ENCODE assay signal across 8 cellular contexts in the genomic region with DNA sequence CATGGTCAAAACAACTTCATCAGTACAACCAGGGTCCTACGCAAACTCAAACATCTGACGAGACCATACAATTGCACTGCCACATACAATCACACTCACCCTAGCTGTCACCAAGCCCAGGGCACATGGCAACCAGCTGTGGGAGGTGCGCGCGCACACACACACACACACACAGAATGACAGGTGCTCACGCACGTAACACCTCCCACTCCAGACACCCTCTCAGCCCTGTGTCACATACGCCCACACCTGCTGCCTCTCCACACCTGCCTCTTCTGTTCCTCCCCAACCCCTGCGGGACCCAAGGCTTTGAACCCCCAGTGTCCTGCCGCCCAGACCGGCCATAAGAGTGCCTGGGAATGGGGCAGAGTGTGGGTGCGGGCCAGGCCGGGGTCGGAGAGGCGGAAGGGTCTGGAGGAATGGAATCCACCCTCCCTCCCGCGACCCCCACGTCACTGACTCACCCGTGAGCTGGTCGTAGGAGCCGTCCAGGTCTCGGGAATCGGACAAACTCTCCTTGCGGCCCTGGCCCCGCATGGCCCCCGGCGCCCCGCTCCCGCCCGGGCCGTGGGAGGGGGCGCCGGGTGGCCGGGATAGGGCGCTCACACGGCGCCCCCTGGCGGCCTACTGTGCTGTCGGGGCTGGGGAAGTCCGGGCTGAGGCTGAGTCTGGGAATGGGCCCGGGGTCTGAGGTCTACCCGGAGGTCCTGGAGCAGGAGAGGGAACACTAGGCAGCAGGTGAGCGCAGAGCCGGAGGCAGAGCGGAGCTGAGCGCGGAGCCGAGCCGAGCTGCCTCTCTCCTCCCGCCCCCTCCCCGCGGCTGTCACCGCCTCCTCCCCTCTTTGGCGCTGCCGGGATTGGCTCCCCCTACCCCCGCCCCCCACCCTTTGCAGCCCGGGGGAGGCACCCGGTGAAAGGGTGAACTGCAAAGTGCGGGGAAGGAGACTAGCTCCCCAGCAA. TPM values are rescaled to one million over a fixed set of nuclear protein-coding genes. Genes with fewer than 3 reads are reported as not detected.
A peak's percentile ranks its signal among the peaks of the same experiment; 100 is the strongest.
DNase-seq lines count a peak whose midpoint lies in the region; ATAC-seq and TF ChIP-seq lines count a peak whose summit lies in the region.

TSS of gene KCNIP2 (minus strand) at position 769 of the 960 bp plus-strand sequence. CDS start at position 537, 232 bp downstream.

- H3K9me3 ChIP-seq in mesenchymal stem cell (ENCODE audit: control insufficient read depth, low read length), result no peaks in the 10 kb centered on the region
- no peaks in the 10 kb centered on the region for H3K9me3 ChIP-seq in testis

- H3K27me3 ChIP-seq in mesenchymal stem cell (ENCODE audit: control insufficient read depth in 1 of 2, insufficient read depth in 1 of 2, low read length in 2 of 2), result peaks cover 7 to 28% of the 10 kb centered on the region in 2 experiments
- H3K27me3 ChIP-seq in testis, result no peaks in the 10 kb centered on the region

- H3K4me3 Mint-ChIP-seq in activated CD4-positive, alpha-beta T cell treated with anti-CD3 and anti-CD28 coated beads, Interleukin-2, amount 10 ng/mL, durations not matched to agents 24 days and 14 days, result peak within 1 kb of the TSS; percentile 75

- no peak within 1 kb of the TSS for H3K18ac ChIP-seq in mesenchymal stem cell (ENCODE audit: low read depth in 1 of 2, low read length in 2 of 2)

- H2BK12ac ChIP-seq in mesenchymal stem cell (ENCODE audit: low read length in 2 of 2), result no peak within 1 kb of the TSS

- peak; percentile 26 for DNase-seq in COR-L47 (lab: John Stamatoyannopoulos, UW)
- peak; percentile 83 for DNase-seq in activated CD4-positive, alpha-beta T cell treated with anti-CD3 and anti-CD28 coated beads, Interleukin-2, amount 10 ng/mL, durations not matched to agents 24 days and 14 days
- DNase-seq in coronary artery (ENCODE audit: low spot score), result peak; percentile 33
- no peak for DNase-seq in mesenchymal stem cell
- DNase-seq in testis, result peak; percentile 36
- no peak for DNase-seq in hippocampal formation (lab: John Stamatoyannopoulos, UW)

- no peak for TF ChIP-seq POLR2A in testis (IDR thresholded peaks at IDR 0.05)

- peak; percentile 61 for TF ChIP-seq CTCF in LNCAP (IDR thresholded peaks at IDR 0.05)
- TF ChIP-seq CTCF in coronary artery (IDR thresholded peaks at IDR 0.05), result no peak
- TF ChIP-seq CTCF in testis (IDR thresholded peaks at IDR 0.05), result peak in 2 of 3 experiments; percentile 13 to 43

- H4K8ac ChIP-seq in mesenchymal stem cell (ENCODE audit: low read length), result no peak within 1 kb of the TSS

- H3K9ac ChIP-seq in mesenchymal stem cell (ENCODE audit: low read length), result no peak within 1 kb of the TSS

- H2AFZ ChIP-seq in mesenchymal stem cell (ENCODE audit: low read depth, low read length), result no peak within 1 kb of the TSS

- no peak within 1 kb of the TSS for H3K23ac ChIP-seq in mesenchymal stem cell (ENCODE audit: low read length in 2 of 2)

- no peak for ATAC-seq in GM21619 (IDR thresholded peaks at IDR 0.05; ENCODE audit: unreplicated experiment)

- peaks cover 10% of the 10 kb centered on the region for H3K27me3 Mint-ChIP-seq in activated CD4-positive, alpha-beta T cell treated with anti-CD3 and anti-CD28 coated beads, Interleukin-2, amount 10 ng/mL, durations not matched to agents 24 days and 14 days

- intact Hi-C loops in activated CD4-positive, alpha-beta T cell treated with anti-CD3 and anti-CD28 coated beads, Interleukin-2, amount 10 ng/mL, durations not matched to agents 24 days and 14 days (cut with micrococcal nuclease), result loop anchor here (5.0 kb wide), 1 partner anchor 269 kb away; no protein-coding TSS in a partner anchor
- intact Hi-C loops in testis (cut with DNase I; ENCODE audit: low total_unique reads), result loop anchor here (10.0 kb wide), 1 partner anchor 171 kb away; no protein-coding TSS in a partner anchor

- no peak within 1 kb of the TSS for H3K27ac ChIP-seq in coronary artery
- no peak within 1 kb of the TSS for H3K27ac ChIP-seq in mesenchymal stem cell (ENCODE audit: low read length, poor library complexity, severe bottlenecking)
- no peak within 1 kb of the TSS for H3K27ac ChIP-seq in testis

- no peak within 1 kb of the TSS for H2BK5ac ChIP-seq in mesenchymal stem cell (ENCODE audit: low read depth, low read length, poor library complexity, severe bottlenecking)

- no peak within 1 kb of the TSS for H2AK5ac ChIP-seq in mesenchymal stem cell (ENCODE audit: low read length, severe bottlenecking)

- peak within 1 kb of the TSS in 1 of 2 experiments; percentile 44 for H3K14ac ChIP-seq in mesenchymal stem cell (ENCODE audit: low read length in 2 of 2)

- H3K27ac Mint-ChIP-seq in activated CD4-positive, alpha-beta T cell treated with anti-CD3 and anti-CD28 coated beads, Interleukin-2, amount 10 ng/mL, durations not matched to agents 24 days and 14 days, result peak within 1 kb of the TSS; percentile 42

- H3K36me3 ChIP-seq in mesenchymal stem cell (ENCODE audit: control insufficient read depth in 1 of 2, insufficient read depth in 2 of 2, low read depth in 1 of 2, low read length in 2 of 2) (peaks cover 24 to 33% of the 10 kb centered on the region in 2 experiments), testis (ENCODE audit: low read depth, missing control alignments) (no peaks in the 10 kb centered on the region)

- no peak within 1 kb of the TSS for H4K91ac ChIP-seq in mesenchymal stem cell (ENCODE audit: low read length)

- no peak within 1 kb of the TSS for H2BK15ac ChIP-seq in mesenchymal stem cell (ENCODE audit: low read depth, poor library complexity, severe bottlenecking)

- no peak within 1 kb of the TSS for H2BK120ac ChIP-seq in mesenchymal stem cell (ENCODE audit: low read depth, low read length)

- 22% methylated on average over 33 of the region's 59 CpGs for whole genome bisulfite sequencing in mesenchymal stem cell
- 35 to 73% methylated on average over 8 to 57 of the region's 59 CpGs for WGBS in testis, 2 donors

- H3K9me3 Mint-ChIP-seq in activated CD4-positive, alpha-beta T cell treated with anti-CD3 and anti-CD28 coated beads, Interleukin-2, amount 10 ng/mL, durations not matched to agents 24 days and 14 days, result no peaks in the 10 kb centered on the region

- peaks cover 11% of the 10 kb centered on the region for H3K79me1 ChIP-seq in mesenchymal stem cell (replicated peaks; ENCODE audit: low read length, poor library complexity, severe bottlenecking)

- H3K4me1 ChIP-seq in mesenchymal stem cell (ENCODE audit: control insufficient read depth, insufficient read depth, low read depth, low read length), result peaks cover 28% of the 10 kb centered on the region
- H3K4me1 ChIP-seq in testis, result peaks cover 20% of the 10 kb centered on the region

- H3K4me3 ChIP-seq in coronary artery, result peak within 1 kb of the TSS; percentile 12
- H3K4me3 ChIP-seq in mesenchymal stem cell (ENCODE audit: insufficient read depth in 1 of 2, low read depth in 1 of 2, low read length in 2 of 2), result peak within 1 kb of the TSS in 1 of 2 experiments; percentile 37
- peak within 1 kb of the TSS; percentile 26 to 38 for H3K4me3 ChIP-seq in testis

- peaks cover 38% of the 10 kb centered on the region for H3K4me1 Mint-ChIP-seq in activated CD4-positive, alpha-beta T cell treated with anti-CD3 and anti-CD28 coated beads, Interleukin-2, amount 10 ng/mL, durations not matched to agents 24 days and 14 days

- H3K36me3 Mint-ChIP-seq in activated CD4-positive, alpha-beta T cell treated with anti-CD3 and anti-CD28 coated beads, Interleukin-2, amount 10 ng/mL, durations not matched to agents 24 days and 14 days (ENCODE audit: low read depth), result peaks cover 2% of the 10 kb centered on the region

- peak within 1 kb of the TSS; percentile 31 for H3K4me2 ChIP-seq in mesenchymal stem cell (ENCODE audit: low read length, poor library complexity, severe bottlenecking)

- H3K4ac ChIP-seq in mesenchymal stem cell (ENCODE audit: low read depth in 1 of 2, low read length in 2 of 2), result no peak within 1 kb of the TSS

RNA-seq across cellular contexts. Expression of gene KCNIP2, which starts in this region (rescaled TPM):
- 2.3 and 3.5 TPM in 2 replicates for total RNA-seq in activated CD4-positive, alpha-beta T cell treated with anti-CD3 and anti-CD28 coated beads, Interleukin-2, amount 10 ng/mL, durations not matched to agents 24 days and 14 days
- polyA plus RNA-seq in mesenchymal stem cell (2013, experiment 1 of 2), result 0.25 TPM
- 0.23 TPM for polyA plus RNA-seq in mesenchymal stem cell (2013, experiment 2 of 2)
- 1 to 10 TPM; 5.6 to 6.8 TPM for total RNA-seq in testis
- polyA plus RNA-seq in testis (ENCODE audit: insufficient read depth, low read depth, low replicate concordance), result 5.1 TPM

Comparison
In these comparisons a context has a peak if more than half of its experiments do, and no peak if none do; other contexts are left out.
1. DNase-seq: peak in COR-L47 (single experiment), activated CD4-positive, alpha-beta T cell treated with anti-CD3 and anti-CD28 coated beads, Interleukin-2, amount 10 ng/mL, durations not matched to agents 24 days and 14 days (single experiment), coronary artery (single experiment) and testis (single experiment); none in mesenchymal stem cell (single experiment) and hippocampal formation (0 of 2).